Comparison of ENCODE assay signal across 9 cellular contexts in genomic region chr5:40404613-40405012, GRCh38.
DNase-seq lines count a peak whose midpoint lies in the region; ATAC-seq and FAIRE-seq lines count a peak whose summit lies in the region.
"Had no signal": no experiment of that assay in that cellular context is flagged by ENCODE, and none has a peak within 500 bp of the region (broad histone marks: within the 10 kb centered on the region; RNA-seq: fewer than 3 reads in every experiment).

No MANE protein-coding gene starts in this region.

- H3K4me3 ChIP-seq in ACC112 (ENCODE audit: low read depth, low read length) = peak overlapping the region; percentile 5; the same call in 1 of the 2 replicates

- peaks cover 14% of the 10 kb centered on the region for H3K36me3 Mint-ChIP-seq in activated CD4-positive, alpha-beta memory T cell treated with anti-CD3 and anti-CD28 coated beads, Interleukin-2, amount 10 ng/mL, durations not matched to agents 7 days and 5 days (ENCODE audit: low read depth)

- in situ Hi-C loops in G401 (cut with HindIII; ENCODE audit: low sequenced_read_pairs) = no loop called here

- H3K27me3 Mint-ChIP-seq in activated CD4-positive, alpha-beta memory T cell treated with anti-CD3 and anti-CD28 coated beads, Interleukin-2, amount 10 ng/mL, durations not matched to agents 7 days and 5 days = no peaks in the 10 kb centered on the region
- H3K27me3 Mint-ChIP-seq: progenitor cell of endocrine pancreas had no signal

- no peaks in the 10 kb centered on the region for H3K36me3 ChIP-seq in ACC112 (ENCODE audit: insufficient read depth, low read length)

- no peaks in the 10 kb centered on the region for H3K79me2 ChIP-seq in ACC112 (ENCODE audit: control insufficient read depth, insufficient read depth, low read length, unreplicated experiment)

- peaks cover 76% of the 10 kb centered on the region for H3K4me1 Mint-ChIP-seq in activated CD4-positive, alpha-beta memory T cell treated with anti-CD3 and anti-CD28 coated beads, Interleukin-2, amount 10 ng/mL, durations not matched to agents 7 days and 5 days

- peak overlapping the region; percentile 12 for H3K4me3 Mint-ChIP-seq in activated CD4-positive, alpha-beta memory T cell treated with anti-CD3 and anti-CD28 coated beads, Interleukin-2, amount 10 ng/mL, durations not matched to agents 7 days and 5 days

- DNase-seq in GM19239 (ENCODE audit: insufficient read length, low spot score) (no peak), G401 (ENCODE audit: low spot score) (no peak), T-helper 9 cell (no peak), GDM1 (lab: John Stamatoyannopoulos, UW) (no peak), NCI-H1417 treated with DMSO at 0.1 percent for 48 hours (lab: John Stamatoyannopoulos, UW) (no peak)
- no peak for DNase-seq in activated CD4-positive, alpha-beta memory T cell treated with anti-CD3 and anti-CD28 coated beads, Interleukin-2, amount 10 ng/mL, durations not matched to agents 7 days and 5 days

- peak; percentile 92 for FAIRE-seq in GM19239 (lab: Jason Lieb, UNC)

- peak overlapping the region; percentile 58 for H2AFZ ChIP-seq in ACC112 (ENCODE audit: low read length, unreplicated experiment)

- H3K27me3 ChIP-seq in ACC112 (ENCODE audit: insufficient read depth, low read length) = no peaks in the 10 kb centered on the region

- H3K27ac ChIP-seq in ACC112 (ENCODE audit: low read depth, low read length) = no peak overlapping the region

- peak; percentile 58 for ATAC-seq in HG03095 (IDR thresholded peaks at IDR 0.05; ENCODE audit: unreplicated experiment)

- no peaks in the 10 kb centered on the region for H3K9me3 Mint-ChIP-seq in activated CD4-positive, alpha-beta memory T cell treated with anti-CD3 and anti-CD28 coated beads, Interleukin-2, amount 10 ng/mL, durations not matched to agents 7 days and 5 days

- POLR2A ChIA-PET in activated CD4-positive, alpha-beta memory T cell treated with anti-CD3 and anti-CD28 coated beads, Interleukin-2, amount 10 ng/mL, durations not matched to agents 7 days and 5 days (lab: Charles Lee) = interaction anchor here (0.6 to 9.8 kb wide), 10 partner anchors 15 to 278 kb away, joined by 3 to 145 read pairs (median 18); partner anchors contain the start of gene PTGER4

- H3K27ac Mint-ChIP-seq in activated CD4-positive, alpha-beta memory T cell treated with anti-CD3 and anti-CD28 coated beads, Interleukin-2, amount 10 ng/mL, durations not matched to agents 7 days and 5 days = peak overlapping the region; percentile 95
- H3K27ac Mint-ChIP-seq: progenitor cell of endocrine pancreas had no signal

- CTCF ChIA-PET in activated CD4-positive, alpha-beta memory T cell treated with anti-CD3 and anti-CD28 coated beads, Interleukin-2, amount 10 ng/mL, durations not matched to agents 7 days and 5 days (lab: Charles Lee) = interaction anchor here (2.8 kb wide), 1 partner anchor 32 kb away, joined by 8 read pairs; no protein-coding TSS in a partner anchor

- H3K4me1 ChIP-seq in ACC112 (ENCODE audit: control insufficient read depth, insufficient read depth, low read length, unreplicated experiment) = peaks cover 45% of the 10 kb centered on the region
